ENCODE assay signal across 9 cellular contexts in genomic region chr14:101235042-101235871, GRCh38.
DNase-seq lines count a peak whose midpoint lies in the region; ATAC-seq and TF ChIP-seq lines count a peak whose summit lies in the region.
"Had no signal": no experiment of that assay in that cellular context is flagged by ENCODE, and none has a peak within 500 bp of the region (broad histone marks: within the 10 kb centered on the region; RNA-seq: fewer than 3 reads in every experiment).

No MANE protein-coding gene starts in this region.

- H3K27ac ChIP-seq in thyroid gland = no peak overlapping the region
- no peak overlapping the region for H3K27ac ChIP-seq in CD8-positive, alpha-beta memory T cell (ENCODE audit: low read depth, low read length)

- H3K27me3 ChIP-seq in thyroid gland = no peaks in the 10 kb centered on the region
- no peaks in the 10 kb centered on the region for H3K27me3 ChIP-seq in CD8-positive, alpha-beta memory T cell (ENCODE audit: insufficient read depth, low read length, poor library complexity, severe bottlenecking)

- no peak for TF ChIP-seq POLR2A in thyroid gland (IDR thresholded peaks at IDR 0.05)

- CTCF ChIA-PET in CD8-positive, alpha-beta memory T cell (lab: Charles Lee) = no interaction called here

- H3K4me1 ChIP-seq in thyroid gland = no peaks in the 10 kb centered on the region
- no peaks in the 10 kb centered on the region for H3K4me1 ChIP-seq in CD8-positive, alpha-beta memory T cell (ENCODE audit: insufficient read depth, low read length)

- no peaks in the 10 kb centered on the region for H3K9me3 ChIP-seq in thyroid gland
- no peaks in the 10 kb centered on the region for H3K9me3 ChIP-seq in CD8-positive, alpha-beta memory T cell (ENCODE audit: low read length)

- no peaks in the 10 kb centered on the region for H3K36me3 ChIP-seq in thyroid gland
- H3K36me3 ChIP-seq in CD8-positive, alpha-beta memory T cell (ENCODE audit: insufficient read depth, low read length) = no peaks in the 10 kb centered on the region

- no peak overlapping the region for H3K4me3 ChIP-seq in GM12875 (ENCODE audit: low read depth, low read length)
- H3K4me3 ChIP-seq in thyroid gland (replicated peaks in 1 of 3) = no peak overlapping the region
- no peak overlapping the region for H3K4me3 ChIP-seq in CD8-positive, alpha-beta memory T cell (ENCODE audit: low read length)

- no peaks in the 10 kb centered on the region for H3K4me1 Mint-ChIP-seq in chondrocyte (ENCODE audit: low read depth)
- no peaks in the 10 kb centered on the region for H3K4me1 Mint-ChIP-seq in CD8-positive, alpha-beta memory T cell

- TF ChIP-seq CTCF in GM12875 (IDR thresholded peaks at IDR 0.05; ENCODE audit: borderline replicate concordance, insufficient read depth, low read depth, low read length) (peak; percentile 55), chondrocyte (IDR thresholded peaks at IDR 0.05) (peak; percentile 91), thyroid gland (IDR thresholded peaks at IDR 0.05) (peak in 5 of 6 experiments; percentile 24 to 76 (median 62))

- H3K27ac Mint-ChIP-seq in chondrocyte (ENCODE audit: unreplicated experiment) = no peak overlapping the region
- H3K27ac Mint-ChIP-seq in CD8-positive, alpha-beta memory T cell = peak overlapping the region in 1 of 8 donors; percentile 15
- H3K27ac Mint-ChIP-seq: naive B cell had no signal

- WGBS in thyroid gland, 2 donors = 80 to 88% methylated on average over 11 to 12 of the region's 21 CpGs

- H3K9me3 Mint-ChIP-seq in chondrocyte (ENCODE audit: low read depth) = no peaks in the 10 kb centered on the region
- H3K9me3 Mint-ChIP-seq in CD8-positive, alpha-beta memory T cell = no peaks in the 10 kb centered on the region
- H3K9me3 Mint-ChIP-seq: naive B cell had no signal

- POLR2A ChIA-PET in CD8-positive, alpha-beta memory T cell (lab: Charles Lee) = no interaction called here

- H3K27me3 Mint-ChIP-seq in chondrocyte (ENCODE audit: low read depth) = peaks cover 7% of the 10 kb centered on the region
- H3K27me3 Mint-ChIP-seq in CD8-positive, alpha-beta memory T cell = peaks cover 3 to 20% of the 10 kb centered on the region in 2 donors

- no peak overlapping the region for H3K4me3 Mint-ChIP-seq in chondrocyte (ENCODE audit: unreplicated experiment)
- H3K4me3 Mint-ChIP-seq in CD8-positive, alpha-beta memory T cell = no peak overlapping the region
- H3K4me3 Mint-ChIP-seq: naive B cell had no signal

- H3K36me3 Mint-ChIP-seq in chondrocyte (ENCODE audit: low read depth) = no peaks in the 10 kb centered on the region
- H3K36me3 Mint-ChIP-seq in CD8-positive, alpha-beta memory T cell = no peaks in the 10 kb centered on the region
- H3K36me3 Mint-ChIP-seq: naive B cell had no signal

- DNase-seq in AML-193 (lab: John Stamatoyannopoulos, UW) (peak; percentile 17 to 22), NOMO-1 treated with DMSO at 0.1 percent for 48 hours (lab: John Stamatoyannopoulos, UW; ENCODE audit: unreplicated experiment) (peak; percentile 4), chondrocyte (ENCODE audit: low spot score) (no peak), lung microvascular endothelial cell (ENCODE audit: low read depth in 2 of 2) (peak; percentile 39 to 50), thyroid gland (peak; percentile 61 to 69)
- DNase-seq in CD8-positive, alpha-beta memory T cell = no peak
- DNase-seq: naive B cell had no signal

- intact Hi-C loops in thyroid gland (cut with DNase I) = loop anchor here (10.0 kb wide), 1 partner anchor 570 kb away; no protein-coding TSS in a partner anchor

- no peak for ATAC-seq in HG02623 (IDR thresholded peaks at IDR 0.05; ENCODE audit: unreplicated experiment)

Comparison
In these comparisons a context has a peak if more than half of its experiments do, and no peak if none do; other contexts are left out.
1. DNase-seq: peak in AML-193 (2 of 2), NOMO-1 treated with DMSO at 0.1 percent for 48 hours (single experiment), lung microvascular endothelial cell (2 of 2) and thyroid gland (2 of 2); none in chondrocyte (single experiment) and CD8-positive, alpha-beta memory T cell (0 of 5).
2. Peak in every context shown above with its lines, with median percentiles within 50 percentile points of each other: CTCF ChIP-seq.